Comparison of ENCODE assay signal across 10 cellular contexts in the genomic region with DNA sequence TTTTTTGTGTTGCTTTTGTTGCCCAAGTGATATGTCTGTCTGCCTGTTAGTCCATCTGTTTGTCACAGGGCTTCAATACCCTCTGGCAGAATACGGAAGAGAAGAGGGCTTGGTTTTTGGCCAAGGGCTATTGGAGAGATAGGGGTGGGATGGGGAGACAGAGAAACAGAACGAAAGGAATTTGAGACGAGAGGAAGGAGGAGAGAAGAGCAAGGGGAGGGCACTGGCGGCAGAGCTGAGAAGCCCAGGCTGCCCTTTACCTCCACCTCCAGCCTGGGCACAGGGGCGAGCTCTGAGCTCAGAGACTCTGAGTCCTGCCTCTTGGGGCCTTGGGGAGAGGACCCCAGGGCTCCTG. TPM values are rescaled to one million over a fixed set of nuclear protein-coding genes. Genes with fewer than 3 reads are reported as not detected.
DNase-seq lines count a peak whose midpoint lies in the region; ATAC-seq and TF ChIP-seq lines count a peak whose summit lies in the region.
"Had no signal": no experiment of that assay in that cellular context is flagged by ENCODE, and none has a peak within 500 bp of the region (broad histone marks: within the 10 kb centered on the region; RNA-seq: fewer than 3 reads in every experiment).

No MANE protein-coding gene starts in this region.

- H3K4me3 Mint-ChIP-seq in activated naive CD4-positive, alpha-beta T cell treated with anti-CD3 and anti-CD28 coated beads for 36 hours: peak overlapping the region; percentile 79
- H3K4me3 Mint-ChIP-seq in mesothelial cell of epicardium: no peak overlapping the region

- peak overlapping the region; percentile 48 for H3K9ac ChIP-seq in adipocyte (ENCODE audit: low read length)

- H3K36me3 ChIP-seq in adipocyte (ENCODE audit: control insufficient read depth, insufficient read depth, low read length, severe bottlenecking) (no peaks in the 10 kb centered on the region), thoracic aorta (no peaks in the 10 kb centered on the region)

- no peaks in the 10 kb centered on the region for H3K36me3 Mint-ChIP-seq in activated naive CD4-positive, alpha-beta T cell treated with anti-CD3 and anti-CD28 coated beads for 36 hours (ENCODE audit: low read depth)
- H3K36me3 Mint-ChIP-seq in mesothelial cell of epicardium: no peaks in the 10 kb centered on the region

- intact Hi-C loops in activated naive CD4-positive, alpha-beta T cell treated with anti-CD3 and anti-CD28 coated beads for 36 hours (cut with micrococcal nuclease): loop anchor here (1.0 to 5.0 kb wide), 6 partner anchors 33 to 181 kb away; a partner anchor contains a TSS

- H3K9me3 Mint-ChIP-seq in activated naive CD4-positive, alpha-beta T cell treated with anti-CD3 and anti-CD28 coated beads for 36 hours: no peaks in the 10 kb centered on the region
- H3K9me3 Mint-ChIP-seq in mesothelial cell of epicardium: no peaks in the 10 kb centered on the region

- ATAC-seq in thoracic aorta (ENCODE audit: insufficient number of reproducible peaks, low FRiP score, low read depth) (no peak), HG03108 (IDR thresholded peaks at IDR 0.05; ENCODE audit: unreplicated experiment) (no peak), HG03039 (IDR thresholded peaks at IDR 0.05; ENCODE audit: unreplicated experiment) (no peak)

- H3K9me3 ChIP-seq in adipocyte (ENCODE audit: control insufficient read depth, low read length) (no peaks in the 10 kb centered on the region), thoracic aorta (no peaks in the 10 kb centered on the region)

- no peaks in the 10 kb centered on the region for H3K27me3 Mint-ChIP-seq in activated naive CD4-positive, alpha-beta T cell treated with anti-CD3 and anti-CD28 coated beads for 36 hours (ENCODE audit: low read depth)
- no peaks in the 10 kb centered on the region for H3K27me3 Mint-ChIP-seq in mesothelial cell of epicardium (ENCODE audit: low read depth)

- H3K4me1 ChIP-seq in adipocyte (ENCODE audit: control insufficient read depth, insufficient read depth, low read length): peaks cover 51% of the 10 kb centered on the region
- peaks cover 55 to 93% of the 10 kb centered on the region in 2 donors for H3K4me1 ChIP-seq in thoracic aorta (ENCODE audit: control insufficient read depth in 1 of 2, low read depth in 2 of 2)

- H3K27me3 ChIP-seq in adipocyte (replicated peaks; ENCODE audit: control insufficient read depth, insufficient read depth, low read length) (no peaks in the 10 kb centered on the region), thoracic aorta (replicated peaks; ENCODE audit: insufficient read depth) (no peaks in the 10 kb centered on the region)

- H3K27ac ChIP-seq in thoracic aorta: peak overlapping the region; percentile 49 to 62
- H3K27ac ChIP-seq: PC-9 had no signal

- H3K4me1 Mint-ChIP-seq in activated naive CD4-positive, alpha-beta T cell treated with anti-CD3 and anti-CD28 coated beads for 36 hours (ENCODE audit: low read depth): peaks cover 66% of the 10 kb centered on the region
- peaks cover 77% of the 10 kb centered on the region for H3K4me1 Mint-ChIP-seq in mesothelial cell of epicardium

- TF ChIP-seq CTCF in mesothelial cell of epicardium (IDR thresholded peaks at IDR 0.05; ENCODE audit: unreplicated experiment) (no peak), thoracic aorta (IDR thresholded peaks at IDR 0.05) (no peak)

- H3K4me3 ChIP-seq in adipocyte (ENCODE audit: low read length): no peak overlapping the region
- H3K4me3 ChIP-seq in thoracic aorta: peak overlapping the region; percentile 59
- H3K4me3 ChIP-seq: PC-9 had no signal

- CTCF ChIA-PET in activated naive CD4-positive, alpha-beta T cell treated with anti-CD3 and anti-CD28 coated beads for 36 hours (lab: Charles Lee): interaction anchor here (0.6 to 5.7 kb wide), 8 partner anchors 18 to 121 kb away, joined by 3 to 42 read pairs (median 4); a partner anchor contains a TSS

- peak overlapping the region; percentile 90 for H3K27ac Mint-ChIP-seq in activated naive CD4-positive, alpha-beta T cell treated with anti-CD3 and anti-CD28 coated beads for 36 hours
- peak overlapping the region; percentile 87 for H3K27ac Mint-ChIP-seq in mesothelial cell of epicardium

- DNase-seq in activated naive CD4-positive, alpha-beta T cell treated with anti-CD3 and anti-CD28 coated beads for 36 hours: no peak
- DNase-seq in activated naive CD4-positive, alpha-beta T cell treated with anti-CD3 and anti-CD28 coated beads, Interleukin-2, amount 50 U/mL, for 16 hours: no peak
- DNase-seq in adipocyte (ENCODE audit: low read depth) (no peak), mesothelial cell of epicardium (ENCODE audit: low spot score in 2 of 2, unreplicated experiment in 2 of 2) (no peak), thoracic aorta (ENCODE audit: low spot score) (no peak), NCI-H524 (lab: John Stamatoyannopoulos, UW) (no peak)
- DNase-seq: NCI-H1048, PC-9 had no signal

RNA-seq across cellular contexts. Expression of a gene that starts 33.7 kb away (rescaled TPM):
- 100 to 1,000 TPM; 105 to 106 TPM for total RNA-seq in activated naive CD4-positive, alpha-beta T cell treated with anti-CD3 and anti-CD28 coated beads for 36 hours
- 97.8 to 102 TPM (median 99.3 TPM) in 3 replicates for total RNA-seq in mesothelial cell of epicardium
- total RNA-seq in thoracic aorta: 10 to 100 TPM; 60.1 to 83.7 TPM
